In genomic region chr5:83509535-83509934, GRCh38 we compare ENCODE assay signal across 10 cellular contexts. TPM values are rescaled to one million over a fixed set of nuclear protein-coding genes. Genes with fewer than 3 reads are reported as not detected.
DNase-seq lines count a peak whose midpoint lies in the region; ATAC-seq, FAIRE-seq and TF ChIP-seq lines count a peak whose summit lies in the region.
"Had no signal": no experiment of that assay in that cellular context is flagged by ENCODE, and none has a peak within 500 bp of the region (broad histone marks: within the 10 kb centered on the region; RNA-seq: fewer than 3 reads in every experiment).

No MANE protein-coding gene starts in this region.

- no peak for ATAC-seq in HG03460 (IDR thresholded peaks at IDR 0.05; ENCODE audit: unreplicated experiment)

- H3K4me2 ChIP-seq in endothelial cell of umbilical vein (ENCODE audit: insufficient read depth, low read length): no peak overlapping the region

- H3K36me3 ChIP-seq in endothelial cell of umbilical vein (ENCODE audit: control insufficient read depth in 2 of 2, extremely low read depth in 1 of 2, insufficient read depth in 2 of 2, low read length in 2 of 2): no peaks in the 10 kb centered on the region

- no peak overlapping the region for H3K9ac ChIP-seq in endothelial cell of umbilical vein (replicated peaks; ENCODE audit: extremely low read depth, insufficient read depth, low read length)

- H3K36me3 Mint-ChIP-seq in nephron progenitor cell (ENCODE audit: low read depth): peaks cover 89% of the 10 kb centered on the region

- H3K4me1 ChIP-seq in endothelial cell of umbilical vein (ENCODE audit: control insufficient read depth, extremely low read depth, insufficient read depth, low read length): no peaks in the 10 kb centered on the region

- no peak overlapping the region for H2AFZ ChIP-seq in endothelial cell of umbilical vein (ENCODE audit: low read depth, low read length)

- FAIRE-seq in endothelial cell of umbilical vein (lab: Jason Lieb, UNC): peak; percentile 67
- FAIRE-seq: colon had no signal

- DNase-seq in Daoy (ENCODE audit: low read depth) (peak; percentile 84), NCI-H226 (peak; percentile 98), endothelial cell of umbilical vein (ENCODE audit: low read depth, low spot score) (peak; percentile 90), nephron progenitor cell (no peak), LoVo (ENCODE audit: low spot score) (no peak), 8988T (no peak)
- no peak for DNase-seq in activated effector memory CD4-positive, alpha-beta T cell treated with anti-CD3 and anti-CD28 coated beads, Interleukin-2, amount 50 U/mL, for 16 hours
- DNase-seq: COR-L47 had no signal

- H3K79me2 ChIP-seq in endothelial cell of umbilical vein (ENCODE audit: control insufficient read depth, insufficient read depth, low read length): no peaks in the 10 kb centered on the region

- CTCF ChIA-PET in endothelial cell of umbilical vein (lab: Charles Lee): no interaction called here

- H3K27me3 ChIP-seq in endothelial cell of umbilical vein (ENCODE audit: control insufficient read depth in 2 of 2, insufficient read depth in 2 of 2, low read length in 2 of 2): peaks cover 0 to 6% of the 10 kb centered on the region in 2 experiments

- intact Hi-C loops in endothelial cell of umbilical vein (cut with micrococcal nuclease): no loop called here

- BruUV-seq in endothelial cell of umbilical vein (replicated peaks; lab: Mats Ljungman, UMichigan): no TSS peak

- H3K27ac ChIP-seq in endothelial cell of umbilical vein (ENCODE audit: insufficient read depth, low read depth, low read length): no peak overlapping the region

- peaks cover 20% of the 10 kb centered on the region for H3K9me3 Mint-ChIP-seq in nephron progenitor cell

- H3K27me3 Mint-ChIP-seq in nephron progenitor cell (ENCODE audit: low read depth, poor library complexity): peaks cover 5% of the 10 kb centered on the region

- TF ChIP-seq POLR2A in endothelial cell of umbilical vein (IDR thresholded peaks at IDR 0.05; ENCODE audit: low read depth, low read length): no peak

- dilution Hi-C loops in endothelial cell of umbilical vein (cut with MboI; ENCODE audit: extremely low pct_ligation_motif_present, low sequenced_read_pairs): no loop called here

- H4K20me1 ChIP-seq in endothelial cell of umbilical vein (replicated peaks; ENCODE audit: control insufficient read depth, extremely low read depth, insufficient read depth, low read length): no peaks in the 10 kb centered on the region

- H3K4me3 ChIP-seq in endothelial cell of umbilical vein (replicated peaks in 1 of 3; ENCODE audit: insufficient read depth in 1 of 3, low read depth in 1 of 3, low read length in 3 of 3): no peak overlapping the region

- H3K4me1 Mint-ChIP-seq in nephron progenitor cell: peaks cover 7% of the 10 kb centered on the region

- no peaks in the 10 kb centered on the region for H3K9me3 ChIP-seq in endothelial cell of umbilical vein (replicated peaks; ENCODE audit: control insufficient read depth, insufficient read depth, low read length)

- H3K9me1 ChIP-seq in endothelial cell of umbilical vein (replicated peaks; ENCODE audit: control insufficient read depth, extremely low read depth, insufficient read depth, low read length): peaks cover 2% of the 10 kb centered on the region

- no peak overlapping the region for H3K4me3 Mint-ChIP-seq in nephron progenitor cell

- peak overlapping the region; percentile 61 for H3K27ac Mint-ChIP-seq in nephron progenitor cell

- POLR2A ChIA-PET in endothelial cell of umbilical vein (lab: Charles Lee): no interaction called here

- no peak for TF ChIP-seq CTCF in endothelial cell of umbilical vein (IDR thresholded peaks at IDR 0.05; ENCODE audit: extremely low read depth in 1 of 2, insufficient read depth in 1 of 2, low read depth in 1 of 2, low read length in 2 of 2)
- no peak for TF ChIP-seq CTCF in nephron progenitor cell (IDR thresholded peaks at IDR 0.05)

TF ChIP-seq in endothelial cell of umbilical vein, 7 proteins besides CTCF, POLR2A, EP300 and RAD21:
- TF ChIP-seq JUN (IDR thresholded peaks at IDR 0.05; ENCODE audit: borderline replicate concordance, insufficient read depth, insufficient read length, low read depth): peak; percentile 57
- no peak for TF ChIP-seq MAX (IDR thresholded peaks at IDR 0.05; ENCODE audit: insufficient read depth, insufficient read length)

RNA-seq across cellular contexts. Expression of gene VCAN, which starts 38.0 kb away (rescaled TPM):
- total RNA-seq in Daoy (2014; rRNA removed; shearing (Covaris generic)): 24.5 and 30.7 TPM in 2 replicates
- total RNA-seq in endothelial cell of umbilical vein: 0.35 and 0.72 TPM in 2 replicates
- polyA plus RNA-seq in endothelial cell of umbilical vein: 0.56 and 1.2 TPM in 2 replicates
- 0.21 and 0.62 TPM in 2 replicates for polyA plus RNA-seq in endothelial cell of umbilical vein (2011; cell fraction: cytosol; rRNA removed)
- 0.88 TPM in 2 replicates for polyA plus RNA-seq in endothelial cell of umbilical vein (2011; cell fraction: nucleus; rRNA removed)
- polyA plus RNA-seq in endothelial cell of umbilical vein (2012): 3.3 and 4.0 TPM in 2 replicates
- polyA minus RNA-seq in endothelial cell of umbilical vein: 2.8 and 5.6 TPM in 2 replicates
- not detected for polyA minus RNA-seq in endothelial cell of umbilical vein (2011; cell fraction: cytosol; rRNA and poly(A)+ RNA removed)
- 1.6 and 1.8 TPM in 2 replicates for polyA minus RNA-seq in endothelial cell of umbilical vein (2011; cell fraction: nucleus; rRNA and poly(A)+ RNA removed)

Comparison
In these comparisons a context has a peak if more than half of its experiments do, and no peak if none do; other contexts are left out.
1. DNase-seq: peak in Daoy (single experiment), NCI-H226 (single experiment) and endothelial cell of umbilical vein (single experiment); none in nephron progenitor cell (single experiment), LoVo (single experiment), activated effector memory CD4-positive, alpha-beta T cell treated with anti-CD3 and anti-CD28 coated beads, Interleukin-2, amount 50 U/mL, for 16 hours (single experiment) and 8988T (single experiment).
2. RNA of gene VCAN, which starts 38.0 kb away (total RNA-seq): 24.5 to 30.7 TPM in Daoy; 0.35 to 0.72 TPM in endothelial cell of umbilical vein; every median in the first group is over 10 times any median in the second.